Comparison of ENCODE assay signal across 17 cellular contexts in genomic region chr3:107669669-107670068, GRCh38.
"Had no signal": no experiment of that assay in that cellular context is flagged by ENCODE, and none has a peak within 500 bp of the region (broad histone marks: within the 10 kb centered on the region; RNA-seq: fewer than 3 reads in every experiment).

No MANE protein-coding gene starts in this region.

- H3K27me3 Mint-ChIP-seq: naive B cell, type B pancreatic cell had no signal

- H3K27ac ChIP-seq: dorsolateral prefrontal cortex, skin epidermis, thyroid gland had no signal

- H3K9me3 Mint-ChIP-seq: naive B cell, type B pancreatic cell had no signal

- H3K4me3 Mint-ChIP-seq: naive B cell, type B pancreatic cell had no signal

- H3K36me3 ChIP-seq: gastrocnemius medialis, thyroid gland had no signal

- H3K36me3 Mint-ChIP-seq: naive B cell had no signal

- ATAC-seq: left lobe of liver, sciatic nerve had no signal

- H3K4me3 ChIP-seq: dorsolateral prefrontal cortex, gastrocnemius medialis, skin epidermis, thyroid gland had no signal

- H3K4me1 ChIP-seq: thyroid gland had no signal

- H3K27ac Mint-ChIP-seq: type B pancreatic cell had no signal

- H3K9me3 ChIP-seq: gastrocnemius medialis, thyroid gland had no signal

- DNase-seq: cortex of kidney; dorsolateral prefrontal cortex; effector CD8-positive, alpha-beta T cell; gastrocnemius medialis; glutamatergic neuron; islet precursor cell; mammary epithelial cell; midbrain; naive B cell; posterior cingulate gyrus; stimulated activated CD4-positive, alpha-beta T cell treated with anti-CD3 and anti-CD28 coated beads, Interleukin-12 subunit alpha, Interleukin-12 subunit beta, amount 100 ng/mL, for 4 hours; stimulated activated naive CD4-positive, alpha-beta T cell treated with Interleukin-2 at 50 U/mL for 16 hours; thyroid gland had no signal

- H3K27me3 ChIP-seq: dorsolateral prefrontal cortex, gastrocnemius medialis, thyroid gland had no signal
